ENCODE assay signal across 1 cellular context in the genomic region with DNA sequence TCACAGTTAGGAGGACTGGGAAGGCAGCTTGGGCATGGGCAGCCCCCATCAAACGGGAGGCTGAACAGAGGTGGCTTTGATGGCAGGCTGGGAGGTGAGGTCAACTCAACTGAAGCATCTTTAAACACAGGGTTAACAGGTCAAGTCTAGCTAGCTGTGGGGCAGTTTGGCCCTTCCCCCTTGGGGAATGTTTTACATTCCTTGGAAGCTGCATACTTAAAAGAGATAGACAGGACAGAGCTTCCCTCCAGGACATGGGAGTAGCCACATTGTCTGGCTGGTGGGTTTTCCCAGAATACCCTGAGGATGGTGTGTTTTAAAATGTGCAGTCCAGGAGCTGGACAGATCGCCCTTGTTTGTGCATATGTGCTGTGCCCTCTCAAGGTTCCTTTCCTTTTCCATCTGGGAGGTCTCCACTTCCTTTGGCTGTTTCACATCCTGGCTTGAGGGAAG.
TF ChIP-seq lines count a peak whose summit lies in the region.

No MANE protein-coding gene starts in this region.

TF ChIP-seq in K562, 482 proteins besides CTCF, POLR2A, EP300 and RAD21:
- TF ChIP-seq CCNT2 (IDR thresholded peaks at IDR 0.05; ENCODE audit: borderline replicate concordance, extremely low read depth, insufficient read length, low read depth, low read length): no peak
- TF ChIP-seq ETV5 (CRISPR knock-in tag; IDR thresholded peaks at IDR 0.05; ENCODE audit: low read depth): no peak
- no peak for TF ChIP-seq NFE2L1 (tag; IDR thresholded peaks at IDR 0.05; ENCODE audit: borderline replicate concordance, low read depth)
- TF ChIP-seq, protein P1, sequence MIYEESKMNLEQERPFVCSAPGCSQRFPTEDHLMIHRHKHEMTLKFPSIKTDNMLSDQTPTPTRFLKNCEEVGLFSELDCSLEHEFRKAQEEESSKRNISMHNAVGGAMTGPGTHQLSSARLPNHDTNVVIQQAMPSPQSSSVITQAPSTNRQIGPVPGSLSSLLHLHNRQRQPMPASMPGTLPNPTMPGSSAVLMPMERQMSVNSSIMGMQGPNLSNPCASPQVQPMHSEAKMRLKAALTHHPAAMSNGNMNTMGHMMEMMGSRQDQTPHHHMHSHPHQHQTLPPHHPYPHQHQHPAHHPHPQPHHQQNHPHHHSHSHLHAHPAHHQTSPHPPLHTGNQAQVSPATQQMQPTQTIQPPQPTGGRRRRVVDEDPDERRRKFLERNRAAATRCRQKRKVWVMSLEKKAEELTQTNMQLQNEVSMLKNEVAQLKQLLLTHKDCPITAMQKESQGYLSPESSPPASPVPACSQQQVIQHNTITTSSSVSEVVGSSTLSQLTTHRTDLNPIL (CRISPR knock-in tag; IDR thresholded peaks at IDR 0.05): no peak
- TF ChIP-seq RNF219 (CRISPR knock-in tag; IDR thresholded peaks at IDR 0.05): no peak
- TF ChIP-seq ZNF197 (CRISPR knock-in tag; IDR thresholded peaks at IDR 0.05; ENCODE audit: low read depth): no peak
- no peak for TF ChIP-seq PML (IDR thresholded peaks at IDR 0.05; ENCODE audit: low read length)
- TF ChIP-seq TCF3 (CRISPR knock-in tag; IDR thresholded peaks at IDR 0.05): no peak
- TF ChIP-seq ZNF134 (CRISPR knock-in tag; conservative IDR thresholded peaks at IDR 0.05): no peak
- TF ChIP-seq TEAD4 (IDR thresholded peaks at IDR 0.05; ENCODE audit: low read length): no peak
- TF ChIP-seq TEAD4 (CRISPR knock-in tag; IDR thresholded peaks at IDR 0.05; ENCODE audit: borderline replicate concordance): no peak
- no peak for TF ChIP-seq FOXK2 (conservative IDR thresholded peaks at IDR 0.05 in 1 of 2, IDR thresholded peaks at IDR 0.05 in 1 of 2; ENCODE audit: low read depth in 2 of 2)
- no peak for TF ChIP-seq RBM25 (IDR thresholded peaks at IDR 0.05; ENCODE audit: low read depth, low read length, severe bottlenecking)
- TF ChIP-seq TEAD2 (tag; IDR thresholded peaks at IDR 0.05): no peak
- TF ChIP-seq ZNF212 (CRISPR knock-in tag; IDR thresholded peaks at IDR 0.05): no peak
- no peak for TF ChIP-seq ZNF239 (CRISPR knock-in tag; IDR thresholded peaks at IDR 0.05)
